Comparison of ENCODE assay signal across 3 cellular contexts in genomic region chrX:20740443-20740842, GRCh38.
TF ChIP-seq lines count a peak whose summit lies in the region.

No MANE protein-coding gene starts in this region.

TF ChIP-seq in HCT116, 20 proteins besides CTCF, POLR2A, EP300 and RAD21:
- TF ChIP-seq POLR2AphosphoS5 (IDR thresholded peaks at IDR 0.05; ENCODE audit: low read depth, low read length) (no peak), FOSL1 (IDR thresholded peaks at IDR 0.05; ENCODE audit: low read depth) (no peak), SIN3A (IDR thresholded peaks at IDR 0.05; ENCODE audit: low read depth) (no peak), ZBTB33 (IDR thresholded peaks at IDR 0.05; ENCODE audit: extremely low read depth, insufficient replicate concordance, low read length) (no peak), REST (IDR thresholded peaks at IDR 0.05; ENCODE audit: low read depth) (no peak), ZFX (IDR thresholded peaks at IDR 0.05) (no peak), JUND (IDR thresholded peaks at IDR 0.05) (no peak), EZH2phosphoT487 (IDR thresholded peaks at IDR 0.05; ENCODE audit: borderline replicate concordance) (no peak), SP1 (IDR thresholded peaks at IDR 0.05; ENCODE audit: low read depth) (no peak), EGR1 (IDR thresholded peaks at IDR 0.05; ENCODE audit: low read depth) (no peak), ZNF274 (IDR thresholded peaks at IDR 0.05; ENCODE audit: low read depth, low read length) (no peak), MAX (IDR thresholded peaks at IDR 0.05) (no peak), YY1 (IDR thresholded peaks at IDR 0.05; ENCODE audit: extremely low read depth, insufficient replicate concordance, low read depth, low read length) (no peak), TCF7L2 (IDR thresholded peaks at IDR 0.05; ENCODE audit: borderline replicate concordance, extremely low read depth, insufficient read depth, insufficient read length) (no peak)

TF ChIP-seq in H1, 55 proteins besides CTCF, POLR2A, EP300 and RAD21:
- TF ChIP-seq TCF12 (IDR thresholded peaks at IDR 0.05; ENCODE audit: low read depth, low read length) (no peak), KDM5A (IDR thresholded peaks at IDR 0.05; ENCODE audit: low read length) (no peak), EGR1 (IDR thresholded peaks at IDR 0.05; ENCODE audit: borderline replicate concordance, low read depth, low read length) (no peak), GTF2F1 (IDR thresholded peaks at IDR 0.05; ENCODE audit: borderline replicate concordance, low read depth, low read length) (no peak), SIN3A (conservative IDR thresholded peaks at IDR 0.05 in 1 of 2, IDR thresholded peaks at IDR 0.05 in 1 of 2; ENCODE audit: low read depth in 1 of 2, low read length in 2 of 2) (no peak), CHD7 (IDR thresholded peaks at IDR 0.05; ENCODE audit: insufficient replicate concordance, low read length) (no peak), SIRT6 (IDR thresholded peaks at IDR 0.05; ENCODE audit: low read length) (no peak), SP1 (IDR thresholded peaks at IDR 0.05; ENCODE audit: low read depth, low read length) (no peak), TAF1 (IDR thresholded peaks at IDR 0.05; ENCODE audit: low read depth, low read length) (no peak), CEBPB (IDR thresholded peaks at IDR 0.05; ENCODE audit: low read depth, low read length) (no peak), JUND (IDR thresholded peaks at IDR 0.05; ENCODE audit: low read length) (no peak), MAX (IDR thresholded peaks at IDR 0.05) (no peak), YY1 (IDR thresholded peaks at IDR 0.05; ENCODE audit: low read depth, low read length) (no peak), RFX5 (IDR thresholded peaks at IDR 0.05; ENCODE audit: borderline replicate concordance, low read depth, low read length) (no peak), PHF8 (conservative IDR thresholded peaks at IDR 0.05; ENCODE audit: low read depth, low read length) (no peak), MAFK (IDR thresholded peaks at IDR 0.05; ENCODE audit: low read depth, low read length) (no peak)
TF ChIP-seq in H1: peak in this region for 0.

TF ChIP-seq in neural cell, 6 proteins besides CTCF, POLR2A, EP300 and RAD21:
- no peak for TF ChIP-seq MXI1 (conservative IDR thresholded peaks at IDR 0.05; ENCODE audit: poor library complexity, severe bottlenecking)
- TF ChIP-seq REST (IDR thresholded peaks at IDR 0.05; ENCODE audit: borderline replicate concordance) = no peak
- no peak for TF ChIP-seq SMC3 (conservative IDR thresholded peaks at IDR 0.05; ENCODE audit: poor library complexity)
- TF ChIP-seq TAF1 (IDR thresholded peaks at IDR 0.05; ENCODE audit: low read depth) = no peak
